ENCODE assay signal across 17 cellular contexts in the genomic region with DNA sequence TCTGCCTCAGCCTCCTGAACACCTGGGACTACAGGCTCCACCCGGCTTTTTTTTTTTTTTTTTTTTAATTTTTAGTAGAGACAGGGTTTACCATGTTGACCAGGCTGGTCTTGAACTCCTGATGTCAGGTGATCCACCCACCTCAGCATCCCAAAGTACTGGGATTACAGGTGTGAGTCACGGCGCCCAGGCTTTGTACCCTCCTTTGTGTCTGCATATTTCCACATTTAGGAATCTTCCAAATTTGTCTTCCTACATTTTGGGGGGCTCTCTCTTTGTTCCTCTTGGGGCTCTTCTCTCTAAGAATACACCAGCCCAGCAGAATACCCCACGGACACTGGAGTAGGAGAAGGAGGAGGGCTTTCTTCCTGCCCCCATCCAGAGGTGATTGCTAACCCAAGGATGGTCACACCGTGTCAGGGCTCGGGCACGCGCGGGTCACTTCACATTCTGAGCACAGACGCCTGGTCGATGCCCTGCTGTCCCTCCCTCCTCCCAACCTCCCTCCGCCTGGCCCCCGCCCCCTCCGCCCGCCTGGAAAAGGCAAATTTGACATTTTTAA. TPM values are rescaled to one million over a fixed set of nuclear protein-coding genes. Genes with fewer than 3 reads are reported as not detected.
DNase-seq lines count a peak whose midpoint lies in the region; ATAC-seq and TF ChIP-seq lines count a peak whose summit lies in the region.
"Had no signal": no experiment of that assay in that cellular context is flagged by ENCODE, and none has a peak within 500 bp of the region (broad histone marks: within the 10 kb centered on the region; RNA-seq: fewer than 3 reads in every experiment).

No MANE protein-coding gene starts in this region.

- H3K4me2 ChIP-seq in BLaER1 treated with 17β-estradiol and CSF1 and Interleukin-3, amounts not matched to agents 10 nM and 100 nM: peak overlapping the region in 10 of 11 experiments; percentile 92 to 100 (median 99); a peak in 17 of 22 replicates
- peak overlapping the region; percentile 73 for H3K4me2 ChIP-seq in parathyroid adenoma (ENCODE audit: low read length)

- peak overlapping the region in 5 of 10 experiments; percentile 56 to 70 (median 58); a peak in 6 of 20 replicates for H3K4me3 ChIP-seq in BLaER1 treated with 17β-estradiol and CSF1 and Interleukin-3, amounts not matched to agents 10 nM and 100 nM
- H3K4me3 ChIP-seq in HUES6 (ENCODE audit: low read depth, low read length) (peak overlapping the region; percentile 63), esophagus muscularis mucosa (peak overlapping the region; percentile 44 to 60 (median 50)), parathyroid adenoma (ENCODE audit: low read depth, low read length) (peak overlapping the region; percentile 50)
- H3K4me3 ChIP-seq: body of pancreas had no signal

- no peaks in the 10 kb centered on the region for H3K79me2 ChIP-seq in parathyroid adenoma

- ATAC-seq in GM18511 (IDR thresholded peaks at IDR 0.05; ENCODE audit: unreplicated experiment): no peak
- ATAC-seq: body of pancreas had no signal

- TF ChIP-seq POLR2A in esophagus muscularis mucosa (IDR thresholded peaks at IDR 0.05; ENCODE audit: low read depth): no peak

- H3K27ac ChIP-seq in BLaER1 treated with 17β-estradiol and CSF1 and Interleukin-3, amounts not matched to agents 10 nM and 100 nM: no peak overlapping the region
- no peak overlapping the region for H3K27ac ChIP-seq in HUES6 (ENCODE audit: low read depth, low read length)
- no peak overlapping the region for H3K27ac ChIP-seq in esophagus muscularis mucosa (replicated peaks in 1 of 4)
- no peak overlapping the region for H3K27ac ChIP-seq in parathyroid adenoma
- H3K27ac ChIP-seq: body of pancreas, transverse colon had no signal

- H3K4me1 ChIP-seq in BLaER1 treated with 17β-estradiol and CSF1 and Interleukin-3, amounts not matched to agents 10 nM and 100 nM: peaks cover 43 to 68% (median 61%) of the 10 kb centered on the region in 10 experiments
- H3K4me1 ChIP-seq in HUES6 (ENCODE audit: control insufficient read depth, insufficient read depth, low read length): peaks cover 38% of the 10 kb centered on the region
- H3K4me1 ChIP-seq in esophagus muscularis mucosa: peaks cover 58 to 65% (median 63%) of the 10 kb centered on the region in 4 donors
- H3K4me1 ChIP-seq in parathyroid adenoma: peaks cover 28% of the 10 kb centered on the region

- no peaks in the 10 kb centered on the region for H3K9me3 ChIP-seq in BLaER1 treated with 17β-estradiol and CSF1 and Interleukin-3, amounts not matched to agents 10 nM and 100 nM (replicated peaks in 1 of 11)
- H3K9me3 ChIP-seq in HUES6 (ENCODE audit: control insufficient read depth, insufficient read depth, low read depth, low read length): no peaks in the 10 kb centered on the region
- H3K9me3 ChIP-seq in esophagus muscularis mucosa: no peaks in the 10 kb centered on the region
- no peaks in the 10 kb centered on the region for H3K9me3 ChIP-seq in parathyroid adenoma (ENCODE audit: control insufficient read depth, low read length)
- H3K9me3 ChIP-seq: body of pancreas, transverse colon had no signal

- TF ChIP-seq CTCF in esophagus muscularis mucosa (IDR thresholded peaks at IDR 0.05) (no peak), parathyroid adenoma (IDR thresholded peaks at IDR 0.05) (no peak)

- peaks cover 0 to 77% (median 59%) of the 10 kb centered on the region in 11 experiments; a peak in 19 of 22 replicates for H4K20me1 ChIP-seq in BLaER1 treated with 17β-estradiol and CSF1 and Interleukin-3, amounts not matched to agents 10 nM and 100 nM

- DNase-seq in esophagus muscularis mucosa (ENCODE audit: extremely low spot score) (no peak), pons (ENCODE audit: low spot score) (no peak), NCI-H187 (lab: John Stamatoyannopoulos, UW) (no peak), NCI-H526 (lab: John Stamatoyannopoulos, UW) (no peak)
- DNase-seq: CD4-positive, CD25-positive, alpha-beta regulatory T cell; GDM1; NCI-H1048 had no signal

- intact Hi-C loops in esophagus muscularis mucosa (cut with DNase I): loop anchor here (5.0 kb wide), 1 partner anchor 57 kb away; no protein-coding TSS in a partner anchor

- WGBS in esophagus muscularis mucosa: 36% methylated on average over 10 of the region's 15 CpGs

- peak overlapping the region; percentile 85 for H2AFZ ChIP-seq in parathyroid adenoma

- no peaks in the 10 kb centered on the region for H3K36me3 ChIP-seq in BLaER1 treated with 17β-estradiol and CSF1 and Interleukin-3, amounts not matched to agents 10 nM and 100 nM
- H3K36me3 ChIP-seq in HUES6 (ENCODE audit: control insufficient read depth, insufficient read depth, low read length): no peaks in the 10 kb centered on the region
- no peaks in the 10 kb centered on the region for H3K36me3 ChIP-seq in esophagus muscularis mucosa
- H3K36me3 ChIP-seq in parathyroid adenoma (ENCODE audit: control insufficient read depth, insufficient read depth, low read length): no peaks in the 10 kb centered on the region
- H3K36me3 ChIP-seq: transverse colon had no signal

- H3K27me3 ChIP-seq in BLaER1 treated with 17β-estradiol and CSF1 and Interleukin-3, amounts not matched to agents 10 nM and 100 nM: peaks cover 91 to 100% (median 96%) of the 10 kb centered on the region in 11 experiments
- H3K27me3 ChIP-seq in HUES6 (ENCODE audit: control insufficient read depth, insufficient read depth, low read length) (peaks cover 98% of the 10 kb centered on the region), esophagus muscularis mucosa (peaks cover 18 to 89% (median 62%) of the 10 kb centered on the region in 4 donors), parathyroid adenoma (ENCODE audit: control insufficient read depth, insufficient read depth, low read length) (no peaks in the 10 kb centered on the region)

- no peak overlapping the region for H3K9ac ChIP-seq in BLaER1 treated with 17β-estradiol and CSF1 and Interleukin-3, amounts not matched to agents 10 nM and 100 nM
- H3K9ac ChIP-seq in HUES6 (ENCODE audit: low read length) (no peak overlapping the region), parathyroid adenoma (no peak overlapping the region)

- no peak for TF ChIP-seq EP300 in esophagus muscularis mucosa (IDR thresholded peaks at IDR 0.05)

RNA-seq across cellular contexts. Expression of a gene that starts 2.1 kb away (rescaled TPM):
- under 1 TPM in 3 of 4 donors, not detected in 1; 0.17 to 0.34 (median 0.26) TPM for total RNA-seq in esophagus muscularis mucosa
- total RNA-seq: activated CD8-positive, alpha-beta memory T cell treated with anti-CD3 and anti-CD28 coated beads for 36 hours; CD4-positive, CD25-positive, alpha-beta regulatory T cell had no signal

RNA-seq across cellular contexts. Expression of a gene that starts 7.6 kb away (rescaled TPM):
- not detected for total RNA-seq in esophagus muscularis mucosa
- total RNA-seq: activated CD8-positive, alpha-beta memory T cell treated with anti-CD3 and anti-CD28 coated beads for 36 hours; body of pancreas; CD4-positive, CD25-positive, alpha-beta regulatory T cell; fibroblast of villous mesenchyme; posterior vena cava; transverse colon had no signal

RNA-seq across cellular contexts. Expression of a gene that starts 21.5 kb away (rescaled TPM):
- total RNA-seq in esophagus muscularis mucosa: under 1 TPM in 2 of 4 donors, not detected in 2; 0.26 to 0.80 TPM
- total RNA-seq: body of pancreas had no signal

RNA-seq across cellular contexts. Expression of a gene that starts 22.7 kb away (rescaled TPM):
- 10 to 100 TPM in 3 of 4 donors, 1 to 10 TPM in 1; 9.5 to 16.6 (median 11.5) TPM for total RNA-seq in esophagus muscularis mucosa

RNA-seq across cellular contexts. Expression of a gene that starts 49.6 kb away (rescaled TPM):
- 10 to 100 TPM in 3 of 4 donors, 1 to 10 TPM in 1; 9.9 to 24.5 (median 10.4) TPM for total RNA-seq in esophagus muscularis mucosa
- total RNA-seq: activated CD8-positive, alpha-beta memory T cell treated with anti-CD3 and anti-CD28 coated beads for 36 hours; CD4-positive, CD25-positive, alpha-beta regulatory T cell; fibroblast of villous mesenchyme; SK-MEL-5 had no signal
